In genomic region chr1:168319691-168320090, GRCh38 we compare ENCODE assay signal across 11 cellular contexts.
"Had no signal": no experiment of that assay in that cellular context is flagged by ENCODE, and none has a peak within 500 bp of the region (broad histone marks: within the 10 kb centered on the region; RNA-seq: fewer than 3 reads in every experiment).

No MANE protein-coding gene starts in this region.

- H3K4me3 ChIP-seq: gastroesophageal sphincter, stomach had no signal

- H3K9me3 Mint-ChIP-seq: activated naive CD8-positive, alpha-beta T cell treated with anti-CD3 and anti-CD28 coated beads, Interleukin-2, amount 10 ng/mL, durations not matched to agents 7 days and 5 days had no signal

- H3K4me1 ChIP-seq: stomach had no signal

- H3K27me3 ChIP-seq: gastroesophageal sphincter, stomach had no signal

- DNase-seq: activated CD4-positive, alpha-beta T cell treated with anti-CD3 and anti-CD28 coated beads, Interleukin-2, amount 50 U/mL, for 48 hours; activated CD4-positive, CD25-positive, alpha-beta regulatory T cell treated with anti-CD3 and anti-CD28 coated beads, Interleukin-2, amount 50 U/mL, for 72 hours; activated naive CD8-positive, alpha-beta T cell treated with anti-CD3 and anti-CD28 coated beads, Interleukin-2, amount 10 ng/mL, durations not matched to agents 7 days and 5 days; activated T-cell treated with anti-CD3 and anti-CD28 coated beads, Interleukin-2, amount 50 U/mL, for 4 hours; anterior cingulate cortex; mammary epithelial cell; stomach; SW 1271 had no signal

- ATAC-seq: activated T-cell treated with anti-CD3 and anti-CD28 coated beads, Interleukin-2, amount 50 U/mL, for 4 hours; gastroesophageal sphincter had no signal

- H3K27ac Mint-ChIP-seq: activated naive CD8-positive, alpha-beta T cell treated with anti-CD3 and anti-CD28 coated beads, Interleukin-2, amount 10 ng/mL, durations not matched to agents 7 days and 5 days; T-helper 2 cell treated with Interferon-gamma antibody and Interleukin-4, amounts not matched to agents 5 μg/mL and 100 μg/mL, for 36 hours had no signal

- H3K9me3 ChIP-seq: gastroesophageal sphincter, stomach had no signal

- H3K27me3 Mint-ChIP-seq: activated naive CD8-positive, alpha-beta T cell treated with anti-CD3 and anti-CD28 coated beads, Interleukin-2, amount 10 ng/mL, durations not matched to agents 7 days and 5 days had no signal

- H3K4me3 Mint-ChIP-seq: activated naive CD8-positive, alpha-beta T cell treated with anti-CD3 and anti-CD28 coated beads, Interleukin-2, amount 10 ng/mL, durations not matched to agents 7 days and 5 days; activated T-cell treated with anti-CD3 and anti-CD28 coated beads, Interleukin-2, amount 50 U/mL, for 4 hours; nephron; T-helper 2 cell treated with Interferon-gamma antibody and Interleukin-4, amounts not matched to agents 5 μg/mL and 100 μg/mL, for 36 hours had no signal

- H3K27ac ChIP-seq: gastroesophageal sphincter, stomach had no signal
